In the genomic region with DNA sequence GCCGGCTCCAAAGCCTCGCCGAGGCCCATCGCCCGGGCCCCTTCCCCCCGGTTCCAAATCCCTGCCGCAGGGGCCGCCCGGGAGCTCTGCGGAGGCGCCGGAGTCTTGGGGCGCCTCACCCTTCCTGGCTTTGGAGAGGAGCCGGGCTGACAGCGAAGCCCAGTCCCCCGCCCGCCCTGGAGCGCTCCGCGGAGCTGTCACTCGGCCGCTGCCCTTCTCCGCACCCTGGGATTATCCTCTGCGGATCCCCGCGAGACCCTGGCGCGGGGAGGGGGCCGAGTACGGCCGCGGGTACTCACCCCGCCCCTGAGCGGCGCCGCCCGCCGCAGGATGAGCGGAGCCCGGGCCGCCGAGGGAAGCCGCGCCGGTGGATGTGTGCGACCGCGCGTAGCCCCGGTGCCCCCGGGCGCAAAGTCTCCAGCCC, we compare ENCODE assay signal across 8 cellular contexts. TPM values are rescaled to one million over a fixed set of nuclear protein-coding genes. Genes with fewer than 3 reads are reported as not detected.
DNase-seq lines count a peak whose midpoint lies in the region; ATAC-seq, FAIRE-seq and TF ChIP-seq lines count a peak whose summit lies in the region.
"Had no signal": no experiment of that assay in that cellular context is flagged by ENCODE, and none has a peak within 500 bp of the region (broad histone marks: within the 10 kb centered on the region; RNA-seq: fewer than 3 reads in every experiment).

No MANE protein-coding gene starts in this region.

- DNase-seq in GM23248 (peak; percentile 38), SJSA1 (ENCODE audit: low read depth in 1 of 2, low spot score in 2 of 2) (peak in 1 of 2 experiments; percentile 13), head of caudate nucleus (peak in 32 of 42 donors; percentile 8 to 69 (median 40)), sciatic nerve (ENCODE audit: low spot score) (no peak), H54 (ENCODE audit: insufficient read length, low spot score) (no peak)
- DNase-seq in activated CD8-positive, alpha-beta memory T cell treated with anti-CD3 and anti-CD28 coated beads, Interleukin-2, amount 50 U/mL, for 4 hours: no peak

- in situ Hi-C loops in GM23248 (cut with MboI): no loop called here

- H3K27ac ChIP-seq in GM23248 (no peak overlapping the region), SJSA1 (no peak overlapping the region)

- H3K79me2 ChIP-seq in GM23248 (ENCODE audit: insufficient read depth): no peaks in the 10 kb centered on the region

- H3K9me3 ChIP-seq in GM23248 (ENCODE audit: low read depth): no peaks in the 10 kb centered on the region
- no peaks in the 10 kb centered on the region; the same call in 1 of the 2 replicates for H3K9me3 ChIP-seq in SJSA1 (replicated peaks)

- H3K4me1 ChIP-seq in GM23248 (ENCODE audit: insufficient read depth) (no peaks in the 10 kb centered on the region), SJSA1 (replicated peaks) (peaks cover 13% of the 10 kb centered on the region)

- H3K27me3 ChIP-seq in GM23248 (replicated peaks; ENCODE audit: insufficient read depth) (peaks cover 48% of the 10 kb centered on the region), SJSA1 (replicated peaks) (peaks cover 50% of the 10 kb centered on the region)

- H3F3A ChIP-seq in GM23248 (ENCODE audit: insufficient read depth): no peaks in the 10 kb centered on the region

- H3K4me2 ChIP-seq in GM23248 (ENCODE audit: unreplicated experiment): peak overlapping the region; percentile 65

- H2AFZ ChIP-seq in GM23248: peak overlapping the region; percentile 66

- H3K36me3 ChIP-seq in GM23248 (ENCODE audit: low read depth) (no peaks in the 10 kb centered on the region), SJSA1 (no peaks in the 10 kb centered on the region)

- no peak overlapping the region for H3K9ac ChIP-seq in GM23248

- H3K4me3 ChIP-seq in GM23248: peak overlapping the region; percentile 70
- H3K4me3 ChIP-seq in SJSA1: peak overlapping the region; percentile 31

- peak; percentile 72 for ATAC-seq in sciatic nerve
- ATAC-seq in GM18519 (IDR thresholded peaks at IDR 0.05; ENCODE audit: low FRiP score, unreplicated experiment): no peak

- H4K20me1 ChIP-seq in GM23248 (ENCODE audit: insufficient read depth): no peaks in the 10 kb centered on the region

- 0 to 10% methylated on average over 2 to 27 of the region's 52 CpGs for WGBS in GM23248 (ENCODE audit: low coverage in 1 of 2, low lambda C conversion rate in 2 of 2, missing lambda C conversion rate in 2 of 2), 2 experiments

- H3K9me2 ChIP-seq in GM23248 (ENCODE audit: insufficient read depth): no peaks in the 10 kb centered on the region

- intact Hi-C loops in head of caudate nucleus (cut with DNase I): loop anchor here (2.0 kb wide), 1 partner anchor 144 kb away; a partner anchor contains a TSS
- intact Hi-C loops in sciatic nerve (cut with DNase I): no loop called here

- no peak for TF ChIP-seq POLR2A in H54 (IDR thresholded peaks at IDR 0.05; ENCODE audit: low read depth, low read length)

- FAIRE-seq in H54 (lab: Jason Lieb, UNC): no peak

RNA-seq across cellular contexts. Expression of a gene that starts 0.3 kb away (rescaled TPM):
- not detected in 2 replicates for total RNA-seq in GM23248 (2014; rRNA removed; shearing (Covaris generic))
- not detected in 2 replicates for polyA plus RNA-seq in GM23248 (2016; fragmentation: Nextera tagmentation; extraction: Ambion mirVana)
- total RNA-seq in SJSA1 (2014; rRNA removed; shearing (Covaris generic)): not detected in 2 replicates
- total RNA-seq in sciatic nerve: 2.7 TPM
- total RNA-seq: T-helper 2 cell treated with Interferon-gamma antibody and Interleukin-4, amounts not matched to agents 100 ng/mL and 5 ng/mL, for 36 hours had no signal

Comparison
In these comparisons a context has a peak if more than half of its experiments do, and no peak if none do; other contexts are left out.
1. DNase-seq: peak in GM23248 (single experiment) and head of caudate nucleus (32 of 42); none in sciatic nerve (single experiment), activated CD8-positive, alpha-beta memory T cell treated with anti-CD3 and anti-CD28 coated beads, Interleukin-2, amount 50 U/mL, for 4 hours (single experiment) and H54 (single experiment).